1 cellular context compared by ENCODE assay signal in genomic region chr10:17228081-17229015, GRCh38.
TF ChIP-seq lines count a peak whose summit lies in the region.

Gene VIM (plus strand): TSS chr10:17228241. CDS start chr10:17229423, 1,182 bp downstream.

TF ChIP-seq in K562, 482 proteins besides CTCF, POLR2A, EP300 and RAD21 (continued from another document and continues in another):
- TF ChIP-seq ZNF318 (IDR thresholded peaks at IDR 0.05; ENCODE audit: borderline replicate concordance in 1 of 2, low read depth in 1 of 2) (peak in 1 of 2 experiments; percentile 86; a peak in 1 of 4 replicates), ZBTB9 (CRISPR knock-in tag; IDR thresholded peaks at IDR 0.05) (0 out of 2 replicates have a peak, but pooled peaks have one; percentile 82), TRIM24 (IDR thresholded peaks at IDR 0.05) (peak; percentile 59 to 91; a peak in 3 of 4 replicates), MYC (IDR thresholded peaks at IDR 0.05; ENCODE audit: low read depth, low read length) (peak; percentile 7), MYC (CRISPR knock-in tag; IDR thresholded peaks at IDR 0.05; ENCODE audit: borderline replicate concordance, low read depth) (no peak), SFPQ (IDR thresholded peaks at IDR 0.05; ENCODE audit: low read depth, low read length) (no peak), CBFA2T2 (conservative IDR thresholded peaks at IDR 0.05) (peak; percentile 35), YY1 (IDR thresholded peaks at IDR 0.05; ENCODE audit: borderline replicate concordance in 1 of 3, control insufficient read depth in 1 of 3, extremely low read depth in 1 of 3, insufficient read depth in 3 of 3, insufficient read length in 1 of 3, insufficient replicate concordance in 2 of 3, low read depth in 1 of 3, low read length in 2 of 3) (no peak), SIN3A (IDR thresholded peaks at IDR 0.05; ENCODE audit: borderline replicate concordance in 2 of 2, control insufficient read depth in 1 of 2, low read depth in 2 of 2, low read length in 2 of 2) (0 out of 4 replicates have a peak, but pooled peaks of 1 of the 2 experiments have one; percentile 2), ZC3H11A (IDR thresholded peaks at IDR 0.05; ENCODE audit: low read depth, low read length) (no peak), POLR2H (tag; IDR thresholded peaks at IDR 0.05; ENCODE audit: low read depth) (peak; percentile 76), HDAC1 (IDR thresholded peaks at IDR 0.05) (peak in 1 of 2 experiments; percentile 82; a peak in 2 of 4 replicates), PURB (CRISPR knock-in tag; IDR thresholded peaks at IDR 0.05; ENCODE audit: low read depth) (no peak), STAG1 (CRISPR knock-in tag; IDR thresholded peaks at IDR 0.05; ENCODE audit: borderline replicate concordance) (no peak), ARID1B (IDR thresholded peaks at IDR 0.05) (peak; percentile 90), MYBL2 (IDR thresholded peaks at IDR 0.05; ENCODE audit: low read depth) (peak; percentile 94), MYBL2 (CRISPR knock-in tag; IDR thresholded peaks at IDR 0.05; ENCODE audit: borderline replicate concordance) (no peak), ZNF518B (CRISPR knock-in tag; IDR thresholded peaks at IDR 0.05) (0 out of 2 replicates have a peak, but pooled peaks have one; percentile 33), POLR3A (IDR thresholded peaks at IDR 0.05; ENCODE audit: borderline replicate concordance, extremely low read depth, insufficient read depth, insufficient read length) (no peak), NEUROD1 (IDR thresholded peaks at IDR 0.05; ENCODE audit: borderline replicate concordance, low read depth, low read length, partially characterized antibody) (peak; percentile 88), CXXC5 (CRISPR knock-in tag; IDR thresholded peaks at IDR 0.05) (peak; percentile 85), E2F3 (CRISPR knock-in tag; IDR thresholded peaks at IDR 0.05) (peak; percentile 63), TARDBP (IDR thresholded peaks at IDR 0.05) (peak; percentile 75; the same call in 1 of the 2 replicates), TCF3 (CRISPR knock-in tag; IDR thresholded peaks at IDR 0.05) (peak; percentile 53), ESRRB (CRISPR knock-in tag; IDR thresholded peaks at IDR 0.05; ENCODE audit: borderline replicate concordance) (no peak), TBL1XR1 (IDR thresholded peaks at IDR 0.05; ENCODE audit: low read length in 2 of 2) (peak in 1 of 2 experiments; percentile 27; a peak in 1 of 4 replicates), FOSL1 (tag; conservative IDR thresholded peaks at IDR 0.05) (peak; percentile 100), STAT5A (IDR thresholded peaks at IDR 0.05; ENCODE audit: borderline replicate concordance, low read length) (peak; percentile 63), KLF16 (IDR thresholded peaks at IDR 0.05) (peak; percentile 40; the same call in 1 of the 2 replicates), HMGXB4 (CRISPR knock-in tag; IDR thresholded peaks at IDR 0.05) (0 out of 2 replicates have a peak, but pooled peaks have one; percentile 12), EGR1 (conservative IDR thresholded peaks at IDR 0.05) (peak; percentile 67), ZNF696 (CRISPR knock-in tag; conservative IDR thresholded peaks at IDR 0.05) (no peak), BACH1 (tag; IDR thresholded peaks at IDR 0.05) (peak; percentile 37; the same call in 1 of the 2 replicates), CEBPG (CRISPR knock-in tag; IDR thresholded peaks at IDR 0.05) (peak; percentile 21), CEBPG (tag; conservative IDR thresholded peaks at IDR 0.05 in 1 of 2, IDR thresholded peaks at IDR 0.05 in 1 of 2) (peak; percentile 33 to 61; a peak in 3 of 4 replicates), NR4A1 (CRISPR knock-in tag; IDR thresholded peaks at IDR 0.05) (no peak), NR4A1 (tag; IDR thresholded peaks at IDR 0.05) (no peak), MCM3 (IDR thresholded peaks at IDR 0.05) (no peak), CTCFL (IDR thresholded peaks at IDR 0.05; ENCODE audit: borderline replicate concordance, insufficient read depth, low read depth, low read length, poor library complexity, severe bottlenecking) (no peak), ZFPM2 (CRISPR knock-in tag; IDR thresholded peaks at IDR 0.05) (no peak)
